1 cellular context compared by ENCODE assay signal in the genomic region with DNA sequence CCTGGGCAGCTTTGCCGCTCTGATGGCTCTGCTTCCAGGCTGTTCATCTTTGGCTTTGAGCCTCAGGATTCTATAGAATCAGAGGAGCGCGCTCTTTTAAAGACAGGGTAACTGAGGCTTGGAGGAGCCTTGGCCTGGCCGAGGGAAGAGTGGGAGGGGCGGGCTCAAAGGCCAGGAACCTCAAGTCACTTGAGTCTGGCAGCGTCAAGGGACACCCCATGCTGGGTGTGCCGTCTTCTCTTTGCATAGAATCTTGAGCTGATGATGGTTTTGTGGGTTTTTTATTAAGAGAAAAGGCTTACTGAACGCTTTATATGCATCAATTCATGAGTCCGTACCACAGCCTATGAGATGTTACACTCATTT.
TF ChIP-seq lines count a peak whose summit lies in the region.

No MANE protein-coding gene starts in this region.

TF ChIP-seq in endothelial cell of umbilical vein, 7 proteins besides CTCF, POLR2A, EP300 and RAD21:
- TF ChIP-seq JUN (IDR thresholded peaks at IDR 0.05; ENCODE audit: borderline replicate concordance, insufficient read depth, insufficient read length, low read depth) (no peak), GATA2 (IDR thresholded peaks at IDR 0.05; ENCODE audit: insufficient read depth, insufficient read length, low read depth, low read length) (no peak), FOS (IDR thresholded peaks at IDR 0.05; ENCODE audit: borderline replicate concordance, insufficient read depth, low read length) (no peak), MYC (IDR thresholded peaks at IDR 0.05; ENCODE audit: low read depth, low read length) (no peak)
- TF ChIP-seq, protein P1, sequence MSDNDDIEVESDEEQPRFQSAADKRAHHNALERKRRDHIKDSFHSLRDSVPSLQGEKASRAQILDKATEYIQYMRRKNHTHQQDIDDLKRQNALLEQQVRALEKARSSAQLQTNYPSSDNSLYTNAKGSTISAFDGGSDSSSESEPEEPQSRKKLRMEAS (IDR thresholded peaks at IDR 0.05; ENCODE audit: insufficient read depth, insufficient read length): no peak
TF ChIP-seq in endothelial cell of umbilical vein: peak in this region for 0.
